Comparison of ENCODE assay signal across 15 cellular contexts in the genomic region with DNA sequence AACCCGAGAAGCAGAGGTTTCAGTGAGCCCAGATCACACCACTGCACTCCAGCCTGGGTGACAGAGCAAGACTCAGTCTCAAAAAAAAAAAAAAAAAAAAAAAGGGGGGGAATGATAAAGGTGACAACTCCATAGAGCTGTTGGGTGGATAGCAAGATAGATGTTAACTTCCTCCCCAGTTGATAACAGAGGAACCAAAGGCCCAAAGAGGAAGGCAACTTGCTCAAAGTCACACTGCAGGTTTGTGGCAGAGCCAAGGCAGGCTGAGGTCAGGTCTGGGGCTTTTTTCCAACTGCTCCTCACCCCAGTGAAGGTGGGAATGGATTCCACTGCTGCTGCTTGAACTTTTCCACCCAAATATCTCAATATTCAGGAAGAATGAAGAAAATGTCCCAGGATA. TPM values are rescaled to one million over a fixed set of nuclear protein-coding genes. Genes with fewer than 3 reads are reported as not detected.
DNase-seq lines count a peak whose midpoint lies in the region; ATAC-seq and TF ChIP-seq lines count a peak whose summit lies in the region.
"Had no signal": no experiment of that assay in that cellular context is flagged by ENCODE, and none has a peak within 500 bp of the region (broad histone marks: within the 10 kb centered on the region; RNA-seq: fewer than 3 reads in every experiment).

No MANE protein-coding gene starts in this region.

- H3K36me3 Mint-ChIP-seq in GM23338 (ENCODE audit: low read depth) = no peaks in the 10 kb centered on the region; the same call in 2 of the 3 replicates
- H3K36me3 Mint-ChIP-seq in dendritic cell treated with granulocyte-macrophage colony-stimulating factor and Interleukin-4, amounts not matched to agents 40 ng/mL and 50 ng/mL, for 4 days (ENCODE audit: low read depth) = peaks cover 100% of the 10 kb centered on the region

- H3K9ac ChIP-seq in BLaER1 = no peak overlapping the region

- H3K27ac ChIP-seq in BLaER1 (no peak overlapping the region), GM23338 (ENCODE audit: low read depth) (no peak overlapping the region), SJCRH30 (no peak overlapping the region)
- H3K27ac ChIP-seq: RWPE1 had no signal

- 0 out of 2 replicates have a peak, but pooled peaks cover 4% of the 10 kb centered on the region for H3K9me2 ChIP-seq in GM23338 (ENCODE audit: insufficient read depth)

- ATAC-seq in GM23338 (no peak), HG02885 (IDR thresholded peaks at IDR 0.05; ENCODE audit: poor library complexity, unreplicated experiment) (no peak), HG03159 (IDR thresholded peaks at IDR 0.05; ENCODE audit: unreplicated experiment) (no peak)

- H3K27ac Mint-ChIP-seq in GM23338 = no peak overlapping the region
- H3K27ac Mint-ChIP-seq in dendritic cell treated with granulocyte-macrophage colony-stimulating factor and Interleukin-4, amounts not matched to agents 40 ng/mL and 50 ng/mL, for 4 days = peak overlapping the region; percentile 72

- H4K20me1 ChIP-seq in BLaER1 = no peaks in the 10 kb centered on the region
- H4K20me1 ChIP-seq in GM23338 (replicated peaks; ENCODE audit: insufficient read depth) = no peaks in the 10 kb centered on the region

- no peaks in the 10 kb centered on the region for H3F3A ChIP-seq in GM23338 (replicated peaks; ENCODE audit: low read depth)

- H3K9me3 ChIP-seq in BLaER1 (no peaks in the 10 kb centered on the region), SJCRH30 (replicated peaks) (no peaks in the 10 kb centered on the region)
- H3K9me3 ChIP-seq: HAP-1 had no signal

- DNase-seq in GM23338 (ENCODE audit: low spot score) = no peak
- peak; percentile 21 for DNase-seq in OCI-M1 (lab: John Stamatoyannopoulos, UW)
- no peak for DNase-seq in stimulated activated CD8-positive, alpha-beta memory T cell treated with anti-CD3 and anti-CD28 coated beads, Interleukin-4, amount 100 ng/mL, for 48 hours
- DNase-seq in SJCRH30 = no peak
- DNase-seq: COR-L47, NCI-H187 treated with DMSO at 0.1 percent for 48 hours, NCI-H510A, NCI-H82 had no signal

- H2AFZ ChIP-seq in GM23338 = 0 out of 2 replicates have a peak overlapping the region, but pooled peaks have one; percentile 79

- peaks cover 4% of the 10 kb centered on the region for H3K27me3 Mint-ChIP-seq in GM23338 (ENCODE audit: insufficient read depth, low read depth, poor library complexity)
- H3K27me3 Mint-ChIP-seq in dendritic cell treated with granulocyte-macrophage colony-stimulating factor and Interleukin-4, amounts not matched to agents 40 ng/mL and 50 ng/mL, for 4 days = no peaks in the 10 kb centered on the region

- H3K4me2 ChIP-seq in BLaER1 (peak overlapping the region; percentile 11; the same call in 1 of the 2 replicates), GM23338 (no peak overlapping the region)

- H3K4me1 ChIP-seq in BLaER1 = peaks cover 42% of the 10 kb centered on the region
- H3K4me1 ChIP-seq in GM23338 (ENCODE audit: insufficient read depth) = no peaks in the 10 kb centered on the region
- no peaks in the 10 kb centered on the region for H3K4me1 ChIP-seq in SJCRH30
- H3K4me1 ChIP-seq: HAP-1 had no signal

- H3K36me3 ChIP-seq in BLaER1 (no peaks in the 10 kb centered on the region), GM23338 (ENCODE audit: insufficient read depth) (no peaks in the 10 kb centered on the region), SJCRH30 (no peaks in the 10 kb centered on the region)
- H3K36me3 ChIP-seq: HAP-1 had no signal

- H3K27me3 ChIP-seq in BLaER1 = no peaks in the 10 kb centered on the region
- no peaks in the 10 kb centered on the region for H3K27me3 ChIP-seq in GM23338 (ENCODE audit: insufficient read depth)
- peaks cover 21% of the 10 kb centered on the region; the same call in 1 of the 2 replicates for H3K27me3 ChIP-seq in SJCRH30

- H3K4me3 Mint-ChIP-seq in GM23338 = no peak overlapping the region
- H3K4me3 Mint-ChIP-seq in dendritic cell treated with granulocyte-macrophage colony-stimulating factor and Interleukin-4, amounts not matched to agents 40 ng/mL and 50 ng/mL, for 4 days = no peak overlapping the region

- no peaks in the 10 kb centered on the region for H3K9me3 Mint-ChIP-seq in GM23338
- H3K9me3 Mint-ChIP-seq in dendritic cell treated with granulocyte-macrophage colony-stimulating factor and Interleukin-4, amounts not matched to agents 40 ng/mL and 50 ng/mL, for 4 days = no peaks in the 10 kb centered on the region

- H3K4me1 Mint-ChIP-seq in GM23338 = no peaks in the 10 kb centered on the region
- peaks cover 82% of the 10 kb centered on the region for H3K4me1 Mint-ChIP-seq in dendritic cell treated with granulocyte-macrophage colony-stimulating factor and Interleukin-4, amounts not matched to agents 40 ng/mL and 50 ng/mL, for 4 days (ENCODE audit: low read depth)

- H3K4me3 ChIP-seq in BLaER1 = no peak overlapping the region
- H3K4me3 ChIP-seq in GM23338 = no peak overlapping the region
- no peak overlapping the region for H3K4me3 ChIP-seq in SJCRH30
- H3K4me3 ChIP-seq: HAP-1 had no signal

- no peaks in the 10 kb centered on the region for H3K79me2 ChIP-seq in GM23338 (replicated peaks; ENCODE audit: insufficient read depth)

- no peak for TF ChIP-seq CTCF in GM23338 (conservative IDR thresholded peaks at IDR 0.05; ENCODE audit: low read depth in 2 of 2)

- intact Hi-C loops in dendritic cell treated with granulocyte-macrophage colony-stimulating factor and Interleukin-4, amounts not matched to agents 40 ng/mL and 50 ng/mL, for 4 days (cut with micrococcal nuclease) = loop anchor here (5.0 kb wide), 1 partner anchor 36 kb away; no protein-coding TSS in a partner anchor

TF ChIP-seq in GM23338, 12 proteins besides CTCF, POLR2A, EP300 and RAD21:
- TF ChIP-seq EZH2phosphoT487 (IDR thresholded peaks at IDR 0.05; ENCODE audit: unreplicated experiment) (no peak), STAT1 (IDR thresholded peaks at IDR 0.05; ENCODE audit: unreplicated experiment) (no peak)

RNA-seq across cellular contexts. Expression of a gene that starts 26.7 kb away (rescaled TPM):
- total RNA-seq in GM23338 (2014; rRNA removed; shearing (Covaris generic)) = 0.97 and 1.2 TPM in 2 replicates
- polyA plus RNA-seq in GM23338 (2016; fragmentation: Nextera tagmentation; extraction: Ambion mirVana) = 0.43 TPM in 1 of 2 replicates, not detected in the other
- total RNA-seq in SJCRH30 (2014; rRNA removed; shearing (Covaris generic)) = not detected in 2 replicates
- total RNA-seq: A673 had no signal

RNA-seq across cellular contexts. Expression of a gene that starts 30.7 kb away (rescaled TPM):
- total RNA-seq in GM23338 (2014; rRNA removed; shearing (Covaris generic)) = 47.5 and 52.6 TPM in 2 replicates
- 20.3 and 20.4 TPM in 2 replicates for polyA plus RNA-seq in GM23338 (2016; fragmentation: Nextera tagmentation; extraction: Ambion mirVana)
- total RNA-seq in SJCRH30 (2014; rRNA removed; shearing (Covaris generic)) = 40.0 and 42.6 TPM in 2 replicates
